In the genomic region with DNA sequence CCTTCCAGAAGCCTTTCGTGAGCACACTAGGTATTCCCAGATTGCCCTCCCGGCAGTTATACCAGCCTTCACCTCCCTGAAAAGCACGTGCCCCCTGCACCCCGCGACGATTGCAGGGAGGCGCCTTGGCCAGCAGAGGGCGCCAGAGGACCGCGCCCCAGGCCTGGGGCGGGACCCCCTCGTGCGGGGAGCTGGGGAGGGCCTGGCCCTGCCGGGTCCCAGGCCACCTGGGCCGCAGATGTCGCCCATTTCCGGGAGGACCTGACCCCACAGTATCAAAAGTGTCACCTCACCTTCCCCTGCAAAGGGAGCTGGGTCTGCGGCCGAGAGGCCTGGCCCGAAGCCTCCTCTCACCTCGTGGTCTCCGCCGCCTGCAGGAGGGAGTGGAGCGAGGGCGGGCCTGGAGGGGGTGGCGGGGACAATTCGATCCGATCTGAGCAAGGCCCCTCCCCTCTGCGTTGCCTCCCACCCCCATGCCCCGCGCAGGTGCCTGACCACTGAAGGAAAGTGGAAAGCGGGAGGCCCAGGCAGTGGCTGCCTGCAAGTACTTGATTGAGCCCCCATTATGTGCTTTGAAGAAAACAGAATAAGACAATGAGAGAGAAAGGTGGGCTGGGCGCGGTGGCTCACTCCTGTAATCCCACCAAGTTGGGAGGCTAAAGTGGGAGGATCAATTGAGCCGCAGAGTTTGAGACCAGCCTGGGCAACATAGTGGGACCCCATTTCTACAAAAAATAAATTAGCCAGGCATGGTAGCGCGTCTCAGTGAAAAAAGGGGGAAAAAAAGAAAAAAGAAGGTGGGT, we compare ENCODE assay signal across 1 cellular context.
TF ChIP-seq lines count a peak whose summit lies in the region.

No MANE protein-coding gene starts in this region.

TF ChIP-seq in K562, 482 proteins besides CTCF, POLR2A, EP300 and RAD21 (continued from another document and continues in another):
- no peak for TF ChIP-seq NELFE (IDR thresholded peaks at IDR 0.05; ENCODE audit: insufficient read depth, insufficient read length)
- TF ChIP-seq SRSF9 (IDR thresholded peaks at IDR 0.05; ENCODE audit: borderline replicate concordance, low read depth, low read length): no peak
- peak; percentile 55; the same call in 1 of the 2 replicates for TF ChIP-seq ZNF583 (CRISPR knock-in tag; IDR thresholded peaks at IDR 0.05)
- peak; percentile 31; the same call in 1 of the 2 replicates for TF ChIP-seq NFIC (IDR thresholded peaks at IDR 0.05)
- no peak for TF ChIP-seq HOXB6 (CRISPR knock-in tag; IDR thresholded peaks at IDR 0.05; ENCODE audit: borderline replicate concordance)
- TF ChIP-seq, protein P1, sequence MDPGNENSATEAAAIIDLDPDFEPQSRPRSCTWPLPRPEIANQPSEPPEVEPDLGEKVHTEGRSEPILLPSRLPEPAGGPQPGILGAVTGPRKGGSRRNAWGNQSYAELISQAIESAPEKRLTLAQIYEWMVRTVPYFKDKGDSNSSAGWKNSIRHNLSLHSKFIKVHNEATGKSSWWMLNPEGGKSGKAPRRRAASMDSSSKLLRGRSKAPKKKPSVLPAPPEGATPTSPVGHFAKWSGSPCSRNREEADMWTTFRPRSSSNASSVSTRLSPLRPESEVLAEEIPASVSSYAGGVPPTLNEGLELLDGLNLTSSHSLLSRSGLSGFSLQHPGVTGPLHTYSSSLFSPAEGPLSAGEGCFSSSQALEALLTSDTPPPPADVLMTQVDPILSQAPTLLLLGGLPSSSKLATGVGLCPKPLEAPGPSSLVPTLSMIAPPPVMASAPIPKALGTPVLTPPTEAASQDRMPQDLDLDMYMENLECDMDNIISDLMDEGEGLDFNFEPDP (CRISPR knock-in tag; IDR thresholded peaks at IDR 0.05): no peak
- TF ChIP-seq ZFX (CRISPR knock-in tag; IDR thresholded peaks at IDR 0.05): peak; percentile 95
- no peak for TF ChIP-seq CREBBP (IDR thresholded peaks at IDR 0.05; ENCODE audit: low read depth, low read length)
- TF ChIP-seq FOXM1 (IDR thresholded peaks at IDR 0.05; ENCODE audit: low read depth): no peak
- no peak for TF ChIP-seq FOXM1 (CRISPR knock-in tag; IDR thresholded peaks at IDR 0.05; ENCODE audit: low read depth)
- TF ChIP-seq TCFL5 (CRISPR knock-in tag; conservative IDR thresholded peaks at IDR 0.05): no peak
- TF ChIP-seq SAP30 (IDR thresholded peaks at IDR 0.05; ENCODE audit: borderline replicate concordance, insufficient read depth, low read depth, low read length, poor library complexity, severe bottlenecking): no peak
- TF ChIP-seq ZNF184 (CRISPR knock-in tag; IDR thresholded peaks at IDR 0.05): no peak
- no peak for TF ChIP-seq HDAC8 (tag; IDR thresholded peaks at IDR 0.05)
- TF ChIP-seq ZNF766 (CRISPR knock-in tag; conservative IDR thresholded peaks at IDR 0.05): no peak
- TF ChIP-seq ZBTB5 (IDR thresholded peaks at IDR 0.05): no peak
- TF ChIP-seq EWSR1 (IDR thresholded peaks at IDR 0.05; ENCODE audit: borderline replicate concordance, low read depth, partially characterized antibody): no peak
- no peak for TF ChIP-seq CGGBP1 (CRISPR knock-in tag; IDR thresholded peaks at IDR 0.05)
- no peak for TF ChIP-seq TAL1 (IDR thresholded peaks at IDR 0.05)
- TF ChIP-seq E2F4 (CRISPR knock-in tag; IDR thresholded peaks at IDR 0.05; ENCODE audit: low read depth): no peak
- no peak for TF ChIP-seq FOSL1 (tag; conservative IDR thresholded peaks at IDR 0.05)
- TF ChIP-seq GTF2A2 (tag; IDR thresholded peaks at IDR 0.05): no peak
- TF ChIP-seq HLTF (IDR thresholded peaks at IDR 0.05): peak; percentile 58; the same call in 1 of the 2 replicates
- TF ChIP-seq ESRRA (IDR thresholded peaks at IDR 0.05; ENCODE audit: borderline replicate concordance, low read depth): peak; percentile 52
- TF ChIP-seq SMC3 (conservative IDR thresholded peaks at IDR 0.05; ENCODE audit: insufficient read depth, low read depth, low read length): peak; percentile 97
- TF ChIP-seq ZNF217 (CRISPR knock-in tag; IDR thresholded peaks at IDR 0.05): no peak
- TF ChIP-seq, protein P2, sequence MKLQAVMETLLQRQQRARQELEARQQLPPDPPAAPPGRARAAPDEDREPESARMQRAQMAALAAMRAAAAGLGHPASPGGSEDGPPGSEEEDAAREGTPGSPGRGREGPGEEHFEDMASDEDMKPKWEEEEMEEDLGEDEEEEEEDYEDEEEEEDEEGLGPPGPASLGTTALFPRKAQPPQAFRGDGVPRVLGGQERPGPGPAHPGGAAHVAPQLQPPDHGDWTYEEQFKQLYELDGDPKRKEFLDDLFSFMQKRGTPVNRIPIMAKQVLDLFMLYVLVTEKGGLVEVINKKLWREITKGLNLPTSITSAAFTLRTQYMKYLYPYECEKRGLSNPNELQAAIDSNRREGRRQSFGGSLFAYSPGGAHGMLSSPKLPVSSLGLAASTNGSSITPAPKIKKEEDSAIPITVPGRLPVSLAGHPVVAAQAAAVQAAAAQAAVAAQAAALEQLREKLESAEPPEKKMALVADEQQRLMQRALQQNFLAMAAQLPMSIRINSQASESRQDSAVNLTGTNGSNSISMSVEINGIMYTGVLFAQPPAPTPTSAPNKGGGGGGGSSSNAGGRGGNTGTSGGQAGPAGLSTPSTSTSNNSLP (IDR thresholded peaks at IDR 0.05; ENCODE audit: borderline replicate concordance, low read depth, low read length): no peak
- no peak for TF ChIP-seq ZNF668 (CRISPR knock-in tag; IDR thresholded peaks at IDR 0.05)
- no peak for TF ChIP-seq ZNF76 (CRISPR knock-in tag; IDR thresholded peaks at IDR 0.05; ENCODE audit: borderline replicate concordance)
- TF ChIP-seq PYGO2 (tag; IDR thresholded peaks at IDR 0.05): no peak
- TF ChIP-seq, protein P3, sequence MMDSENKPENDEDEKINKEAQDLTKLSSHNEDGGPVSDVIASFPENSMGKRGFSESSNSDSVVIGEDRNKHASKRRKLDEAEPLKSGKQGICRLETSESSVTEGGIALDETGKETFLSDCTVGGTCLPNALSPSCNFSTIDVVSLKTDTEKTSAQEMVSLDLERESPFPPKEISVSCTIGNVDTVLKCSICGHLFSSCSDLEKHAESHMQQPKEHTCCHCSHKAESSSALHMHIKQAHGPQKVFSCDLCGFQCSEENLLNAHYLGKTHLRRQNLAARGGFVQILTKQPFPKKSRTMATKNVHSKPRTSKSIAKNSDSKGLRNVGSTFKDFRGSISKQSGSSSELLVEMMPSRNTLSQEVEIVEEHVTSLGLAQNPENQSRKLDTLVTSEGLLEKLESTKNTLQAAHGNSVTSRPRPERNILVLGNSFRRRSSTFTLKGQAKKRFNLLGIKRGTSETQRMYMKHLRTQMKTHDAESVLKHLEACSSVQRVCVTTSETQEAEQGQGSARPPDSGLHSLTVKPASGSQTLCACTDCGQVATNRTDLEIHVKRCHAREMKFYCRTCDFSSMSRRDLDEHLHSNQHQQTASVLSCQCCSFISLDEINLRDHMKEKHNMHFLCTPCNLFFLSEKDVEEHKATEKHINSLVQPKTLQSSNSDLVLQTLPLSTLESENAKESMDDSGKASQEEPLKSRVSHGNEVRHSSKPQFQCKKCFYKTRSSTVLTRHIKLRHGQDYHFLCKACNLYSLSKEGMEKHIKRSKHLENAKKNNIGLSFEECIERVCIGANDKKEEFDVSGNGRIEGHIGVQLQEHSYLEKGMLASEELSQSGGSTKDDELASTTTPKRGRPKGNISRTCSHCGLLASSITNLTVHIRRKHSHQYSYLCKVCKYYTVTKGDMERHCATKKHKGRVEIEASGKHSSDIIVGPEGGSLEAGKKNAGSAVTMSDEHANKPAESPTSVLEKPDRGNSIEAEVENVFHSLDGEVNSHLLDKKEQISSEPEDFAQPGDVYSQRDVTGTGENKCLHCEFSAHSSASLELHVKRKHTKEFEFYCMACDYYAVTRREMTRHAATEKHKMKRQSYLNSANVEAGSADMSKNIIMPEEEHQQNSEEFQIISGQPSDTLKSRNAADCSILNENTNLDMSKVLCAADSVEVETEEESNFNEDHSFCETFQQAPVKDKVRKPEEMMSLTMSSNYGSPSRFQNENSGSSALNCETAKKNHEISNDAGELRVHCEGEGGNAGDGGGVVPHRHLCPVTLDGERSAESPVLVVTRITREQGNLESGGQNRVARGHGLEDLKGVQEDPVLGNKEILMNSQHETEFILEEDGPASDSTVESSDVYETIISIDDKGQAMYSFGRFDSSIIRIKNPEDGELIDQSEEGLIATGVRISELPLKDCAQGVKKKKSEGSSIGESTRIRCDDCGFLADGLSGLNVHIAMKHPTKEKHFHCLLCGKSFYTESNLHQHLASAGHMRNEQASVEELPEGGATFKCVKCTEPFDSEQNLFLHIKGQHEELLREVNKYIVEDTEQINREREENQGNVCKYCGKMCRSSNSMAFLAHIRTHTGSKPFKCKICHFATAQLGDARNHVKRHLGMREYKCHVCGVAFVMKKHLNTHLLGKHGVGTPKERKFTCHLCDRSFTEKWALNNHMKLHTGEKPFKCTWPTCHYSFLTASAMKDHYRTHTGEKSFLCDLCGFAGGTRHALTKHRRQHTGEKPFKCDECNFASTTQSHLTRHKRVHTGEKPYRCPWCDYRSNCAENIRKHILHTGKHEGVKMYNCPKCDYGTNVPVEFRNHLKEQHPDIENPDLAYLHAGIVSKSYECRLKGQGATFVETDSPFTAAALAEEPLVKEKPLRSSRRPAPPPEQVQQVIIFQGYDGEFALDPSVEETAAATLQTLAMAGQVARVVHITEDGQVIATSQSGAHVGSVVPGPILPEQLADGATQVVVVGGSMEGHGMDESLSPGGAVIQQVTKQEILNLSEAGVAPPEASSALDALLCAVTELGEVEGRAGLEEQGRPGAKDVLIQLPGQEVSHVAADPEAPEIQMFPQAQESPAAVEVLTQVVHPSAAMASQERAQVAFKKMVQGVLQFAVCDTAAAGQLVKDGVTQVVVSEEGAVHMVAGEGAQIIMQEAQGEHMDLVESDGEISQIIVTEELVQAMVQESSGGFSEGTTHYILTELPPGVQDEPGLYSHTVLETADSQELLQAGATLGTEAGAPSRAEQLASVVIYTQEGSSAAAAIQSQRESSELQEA (IDR thresholded peaks at IDR 0.05; ENCODE audit: low read depth): no peak
- peak; percentile 50; the same call in 1 of the 2 replicates for TF ChIP-seq ZNF263 (CRISPR knock-in tag; IDR thresholded peaks at IDR 0.05; ENCODE audit: borderline replicate concordance)
- no peak for TF ChIP-seq MCM5 (IDR thresholded peaks at IDR 0.05; ENCODE audit: low read depth)
- TF ChIP-seq ATF1 (CRISPR knock-in tag; IDR thresholded peaks at IDR 0.05): no peak
- TF ChIP-seq ATF1 (tag; IDR thresholded peaks at IDR 0.05): peak; percentile 63
- TF ChIP-seq ZNF232 (CRISPR knock-in tag; IDR thresholded peaks at IDR 0.05): no peak
- TF ChIP-seq HOMEZ (CRISPR knock-in tag; IDR thresholded peaks at IDR 0.05): no peak
- no peak for TF ChIP-seq RHOXF2B (CRISPR knock-in tag; conservative IDR thresholded peaks at IDR 0.05)
- TF ChIP-seq ZC3H4 (CRISPR knock-in tag; IDR thresholded peaks at IDR 0.05; ENCODE audit: borderline replicate concordance): no peak
- no peak for TF ChIP-seq MCM7 (IDR thresholded peaks at IDR 0.05)
- TF ChIP-seq PHF8 (IDR thresholded peaks at IDR 0.05; ENCODE audit: borderline replicate concordance, low read length): peak; percentile 44; the same call in 1 of the 2 replicates
- peak; percentile 70 for TF ChIP-seq SOX6 (IDR thresholded peaks at IDR 0.05)
